17 cellular contexts compared by ENCODE assay signal in genomic region chr14:54191846-54192245, GRCh38.
DNase-seq lines count a peak whose midpoint lies in the region; ATAC-seq, FAIRE-seq and TF ChIP-seq lines count a peak whose summit lies in the region.
"Had no signal": no experiment of that assay in that cellular context is flagged by ENCODE, and none has a peak within 500 bp of the region (broad histone marks: within the 10 kb centered on the region; RNA-seq: fewer than 3 reads in every experiment).

No MANE protein-coding gene starts in this region.

- TF ChIP-seq CTCF in RWPE2 (IDR thresholded peaks at IDR 0.05; ENCODE audit: poor library complexity, severe bottlenecking) (no peak), bronchial epithelial cell (IDR thresholded peaks at IDR 0.05; ENCODE audit: insufficient read depth, low read length, severe bottlenecking) (no peak), foreskin keratinocyte (conservative IDR thresholded peaks at IDR 0.05) (no peak)

- H3K27ac ChIP-seq in RWPE2 (ENCODE audit: poor library complexity, severe bottlenecking) (no peak overlapping the region), foreskin keratinocyte (no peak overlapping the region)

- H3K27me3 ChIP-seq in RWPE2 (ENCODE audit: insufficient read depth, poor library complexity, severe bottlenecking) (no peaks in the 10 kb centered on the region), bronchial epithelial cell (ENCODE audit: control insufficient read depth, insufficient read depth, low read length) (no peaks in the 10 kb centered on the region), foreskin keratinocyte (no peaks in the 10 kb centered on the region)

- peaks cover 36% of the 10 kb centered on the region for H3K4me1 ChIP-seq in RWPE2 (ENCODE audit: insufficient read depth, poor library complexity, severe bottlenecking)
- H3K4me1 ChIP-seq in foreskin keratinocyte = peaks cover 15% of the 10 kb centered on the region

- no peaks in the 10 kb centered on the region for H3K9me3 ChIP-seq in RWPE2 (ENCODE audit: severe bottlenecking)
- H3K9me3 ChIP-seq: Caco-2 had no signal

- H3K36me3 ChIP-seq in RWPE2 (ENCODE audit: low read depth) (no peaks in the 10 kb centered on the region), bronchial epithelial cell (ENCODE audit: control insufficient read depth, insufficient read depth, low read length) (no peaks in the 10 kb centered on the region)

- no peak for FAIRE-seq in bronchial epithelial cell (lab: Jason Lieb, UNC)
- FAIRE-seq: GM12891, GM18507 had no signal

- peak; percentile 40; the same call in 2 of the 3 replicates for ATAC-seq in RWPE2 (ENCODE audit: low read depth)
- peak; percentile 31 for ATAC-seq in foreskin keratinocyte
- ATAC-seq: GM23338 had no signal

- H3K4me3 ChIP-seq in RWPE2 (ENCODE audit: severe bottlenecking) = no peak overlapping the region
- H3K4me3 ChIP-seq in bronchial epithelial cell (ENCODE audit: low read depth, low read length) = no peak overlapping the region
- H3K4me3 ChIP-seq: GM23338 had no signal

- DNase-seq in RWPE2 (ENCODE audit: low spot score) (no peak), bronchial epithelial cell (ENCODE audit: low read depth) (peak; percentile 65), foreskin keratinocyte (no peak), NCI-H1694 (lab: John Stamatoyannopoulos, UW) (no peak), nucleus accumbens (lab: John Stamatoyannopoulos, UW) (no peak), DMS53 (lab: John Stamatoyannopoulos, UW) (no peak)
- DNase-seq: C1 segment of cervical spinal cord; Caco-2; CD4-positive, alpha-beta memory T cell; DMS153; DMS79; EL; GF-D8; H9 had no signal
